ENCODE assay signal across 31 cellular contexts in the genomic region with DNA sequence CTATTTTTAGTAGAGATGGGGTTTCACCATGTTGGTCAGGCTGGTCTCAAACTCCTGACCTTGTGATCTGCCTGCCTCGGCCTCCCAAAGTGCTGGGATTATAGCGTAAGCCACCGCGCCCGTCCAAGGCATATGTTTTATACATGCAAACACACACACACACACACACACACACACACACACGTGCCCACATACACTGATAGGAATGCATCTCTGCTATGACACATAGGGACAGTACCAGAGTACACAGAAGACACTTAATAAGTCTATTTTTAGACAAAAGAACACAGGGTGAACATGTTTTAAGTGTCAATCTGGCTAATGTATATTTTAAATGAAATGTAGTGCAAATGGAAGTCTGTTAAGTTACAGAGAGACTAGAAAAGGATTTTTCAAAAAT.
"Had no signal": no experiment of that assay in that cellular context is flagged by ENCODE, and none has a peak within 500 bp of the region (broad histone marks: within the 10 kb centered on the region; RNA-seq: fewer than 3 reads in every experiment).

No MANE protein-coding gene starts in this region.

- H3K27ac Mint-ChIP-seq: activated B cell treated with CpG ODN at 0.5 μM for 24 hours; activated CD4-positive, alpha-beta memory T cell treated with anti-CD3 and anti-CD28 coated beads, Interleukin-2, amount 10 ng/mL, durations not matched to agents 7 days and 5 days; activated CD4-positive, alpha-beta T cell treated with anti-CD3 and anti-CD28 coated beads, Interleukin-2, amount 10 ng/mL, durations not matched to agents 7 days and 5 days; activated CD8-positive, alpha-beta memory T cell treated with anti-CD3 and anti-CD28 coated beads, Interleukin-2, amount 10 ng/mL, durations not matched to agents 7 days and 5 days; activated naive CD4-positive, alpha-beta T cell treated with anti-CD3 and anti-CD28 coated beads, Interleukin-2, amount 10 ng/mL, durations not matched to agents 7 days and 5 days; activated naive CD4-positive, alpha-beta T cell treated with anti-CD3 and anti-CD28 coated beads, Interleukin-2, amount 50 U/mL, for 72 hours; activated naive CD8-positive, alpha-beta T cell treated with anti-CD3 and anti-CD28 coated beads, Interleukin-2, amount 10 ng/mL, durations not matched to agents 7 days and 5 days; activated T-helper 1 cell treated with anti-CD3 and anti-CD28 coated beads, Interleukin-12 subunit alpha, Interleukin-12 subunit beta, Interleukin-2, Interleukin-4 antibody, amounts not matched to agents 30 ng/mL and 10 ng/mL and 1 ng/mL, durations not matched to agents 14 hours and 24 hours and 36 hours; T-helper 17 cell; T-helper 2 cell treated with Interferon-gamma antibody and Interleukin-4, amounts not matched to agents 5 μg/mL and 100 μg/mL, for 36 hours had no signal

- H3K4me1 ChIP-seq: ascending aorta had no signal

- H3K36me3 Mint-ChIP-seq: activated CD8-positive, alpha-beta memory T cell treated with anti-CD3 and anti-CD28 coated beads, Interleukin-2, amount 10 ng/mL, durations not matched to agents 7 days and 5 days; activated naive CD4-positive, alpha-beta T cell treated with anti-CD3 and anti-CD28 coated beads, Interleukin-2, amount 10 ng/mL, durations not matched to agents 7 days and 5 days; activated naive CD4-positive, alpha-beta T cell treated with anti-CD3 and anti-CD28 coated beads, Interleukin-2, amount 50 U/mL, for 72 hours; brain had no signal

- H3K9me3 ChIP-seq: breast epithelium, colonic mucosa, esophagus squamous epithelium had no signal

- H3K4me3 Mint-ChIP-seq: activated B cell treated with CpG ODN at 0.5 μM for 24 hours; activated CD4-positive, alpha-beta memory T cell treated with anti-CD3 and anti-CD28 coated beads, Interleukin-2, amount 10 ng/mL, durations not matched to agents 7 days and 5 days; activated CD4-positive, alpha-beta T cell treated with anti-CD3 and anti-CD28 coated beads, Interleukin-2, amount 10 ng/mL, durations not matched to agents 7 days and 5 days; activated CD8-positive, alpha-beta memory T cell treated with anti-CD3 and anti-CD28 coated beads, Interleukin-2, amount 10 ng/mL, durations not matched to agents 7 days and 5 days; activated naive CD4-positive, alpha-beta T cell treated with anti-CD3 and anti-CD28 coated beads, Interleukin-2, amount 10 ng/mL, durations not matched to agents 7 days and 5 days; activated naive CD8-positive, alpha-beta T cell treated with anti-CD3 and anti-CD28 coated beads, Interleukin-2, amount 10 ng/mL, durations not matched to agents 7 days and 5 days; activated T-helper 1 cell treated with anti-CD3 and anti-CD28 coated beads, Interleukin-12 subunit alpha, Interleukin-12 subunit beta, Interleukin-2, Interleukin-4 antibody, amounts not matched to agents 30 ng/mL and 10 ng/mL and 1 ng/mL, durations not matched to agents 14 hours and 24 hours and 36 hours; T-helper 17 cell; T-helper 2 cell treated with Interferon-gamma antibody and Interleukin-4, amounts not matched to agents 5 μg/mL and 100 μg/mL, for 36 hours had no signal

- H3K36me3 ChIP-seq: ascending aorta, breast epithelium, cardiac muscle cell, colonic mucosa, esophagus squamous epithelium, WERI-Rb-1 had no signal

- H3K27me3 Mint-ChIP-seq: activated B cell treated with CpG ODN at 0.5 μM for 24 hours; activated naive CD8-positive, alpha-beta T cell treated with anti-CD3 and anti-CD28 coated beads, Interleukin-2, amount 10 ng/mL, durations not matched to agents 7 days and 5 days; brain had no signal

- H3K4me1 Mint-ChIP-seq: activated B cell treated with CpG ODN at 0.5 μM for 24 hours; activated CD4-positive, alpha-beta memory T cell treated with anti-CD3 and anti-CD28 coated beads, Interleukin-2, amount 10 ng/mL, durations not matched to agents 7 days and 5 days; activated CD4-positive, alpha-beta T cell treated with anti-CD3 and anti-CD28 coated beads, Interleukin-2, amount 10 ng/mL, durations not matched to agents 7 days and 5 days; activated CD8-positive, alpha-beta memory T cell treated with anti-CD3 and anti-CD28 coated beads, Interleukin-2, amount 10 ng/mL, durations not matched to agents 7 days and 5 days; activated naive CD4-positive, alpha-beta T cell treated with anti-CD3 and anti-CD28 coated beads, Interleukin-2, amount 10 ng/mL, durations not matched to agents 7 days and 5 days; activated naive CD8-positive, alpha-beta T cell treated with anti-CD3 and anti-CD28 coated beads, Interleukin-2, amount 10 ng/mL, durations not matched to agents 7 days and 5 days had no signal

- H3K9me3 Mint-ChIP-seq: activated B cell treated with CpG ODN at 0.5 μM for 24 hours; activated CD4-positive, alpha-beta memory T cell treated with anti-CD3 and anti-CD28 coated beads, Interleukin-2, amount 10 ng/mL, durations not matched to agents 7 days and 5 days; activated CD4-positive, alpha-beta T cell treated with anti-CD3 and anti-CD28 coated beads, Interleukin-2, amount 10 ng/mL, durations not matched to agents 7 days and 5 days; activated naive CD4-positive, alpha-beta T cell treated with anti-CD3 and anti-CD28 coated beads, Interleukin-2, amount 10 ng/mL, durations not matched to agents 7 days and 5 days; activated naive CD4-positive, alpha-beta T cell treated with anti-CD3 and anti-CD28 coated beads, Interleukin-2, amount 50 U/mL, for 72 hours had no signal

- H3K27ac ChIP-seq: ascending aorta, cardiac muscle cell, colonic mucosa, epithelial cell of prostate, esophagus squamous epithelium, WERI-Rb-1 had no signal

- H3K27me3 ChIP-seq: ascending aorta, breast epithelium, cardiac muscle cell, colonic mucosa, esophagus squamous epithelium had no signal

- H3K4me3 ChIP-seq: ascending aorta, breast epithelium, cardiac muscle cell, colonic mucosa, esophagus squamous epithelium had no signal

- DNase-seq: activated B cell treated with CpG ODN at 0.5 μM for 24 hours; activated CD4-positive, alpha-beta memory T cell treated with anti-CD3 and anti-CD28 coated beads, Interleukin-2, amount 10 ng/mL, durations not matched to agents 7 days and 5 days; activated CD4-positive, alpha-beta T cell treated with anti-CD3 and anti-CD28 coated beads, Interleukin-2, amount 10 ng/mL, durations not matched to agents 7 days and 5 days; activated CD4-positive, alpha-beta T cell treated with anti-CD3 and anti-CD28 coated beads, Interleukin-2, amount 50 U/mL, for 4 hours; activated CD8-positive, alpha-beta memory T cell treated with anti-CD3 and anti-CD28 coated beads, Interleukin-2, amount 10 ng/mL, durations not matched to agents 7 days and 5 days; activated CD8-positive, alpha-beta memory T cell treated with anti-CD3 and anti-CD28 coated beads, Interleukin-2, amount 50 U/mL, for 4 hours; activated gamma-delta T cell; activated naive CD4-positive, alpha-beta T cell; activated naive CD4-positive, alpha-beta T cell treated with anti-CD3 and anti-CD28 coated beads, Interleukin-2, amount 10 ng/mL, durations not matched to agents 7 days and 5 days; activated naive CD8-positive, alpha-beta T cell treated with anti-CD3 and anti-CD28 coated beads, Interleukin-2, amount 10 ng/mL, durations not matched to agents 7 days and 5 days; activated T-cell treated with anti-CD3 and anti-CD28 coated beads, Interleukin-2, amount 50 U/mL, for 1 hour; activated T-cell treated with anti-CD3 and anti-CD28 coated beads, Interleukin-2, amount 50 U/mL, for 48 hours; central memory CD4-positive, alpha-beta T cell; cerebellar nuclear complex; colonic mucosa; effector CD8-positive, alpha-beta T cell; esophagus squamous epithelium; foreskin fibroblast; head of caudate nucleus; T-helper 1 cell; T-helper 17 cell; T1000; WERI-Rb-1 had no signal
